1 cellular context compared by ENCODE assay signal in the genomic region with DNA sequence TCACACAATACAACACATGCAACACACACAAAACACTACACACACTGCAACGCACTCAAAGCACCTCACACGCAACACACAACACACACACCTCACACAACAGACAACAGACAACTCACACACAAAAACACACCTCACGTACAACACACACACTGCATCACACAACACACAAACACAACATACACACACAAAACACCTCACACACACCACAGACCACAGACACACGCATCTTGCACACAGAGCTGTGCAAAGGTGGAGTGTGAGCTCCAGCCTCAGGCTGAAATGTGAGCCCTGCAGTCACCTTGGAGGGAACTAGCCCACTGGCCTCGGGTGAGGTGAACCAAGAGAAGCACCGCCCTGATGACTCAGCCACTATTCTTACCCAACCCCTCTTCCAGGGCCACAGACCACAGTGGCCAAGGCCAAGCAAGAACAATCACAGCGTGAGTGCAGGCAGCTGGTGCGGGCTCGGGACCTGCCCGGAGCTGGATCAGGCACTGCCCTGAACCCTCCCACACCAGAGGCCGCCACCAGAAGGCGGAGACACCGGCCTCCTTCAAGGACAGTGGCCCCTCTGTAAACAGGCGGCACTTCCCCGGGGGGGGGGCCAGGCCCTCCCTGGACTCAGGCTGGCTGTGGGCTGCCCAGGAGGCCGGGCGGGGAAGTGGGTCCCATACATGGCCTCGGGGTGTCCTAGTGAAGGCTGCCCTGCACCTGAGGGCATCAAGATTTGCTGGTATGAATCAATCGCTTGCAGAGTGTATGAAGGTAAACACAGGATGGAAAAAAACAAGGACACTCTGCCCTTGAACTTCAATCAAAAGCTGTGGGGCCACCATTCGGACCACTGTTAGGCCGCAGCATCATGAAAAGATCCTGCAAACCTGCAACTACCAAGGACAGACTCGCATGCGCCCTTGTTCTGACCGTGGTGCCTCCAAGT.
TF ChIP-seq lines count a peak whose summit lies in the region.

No MANE protein-coding gene starts in this region.

TF ChIP-seq in HepG2, 621 proteins besides CTCF, POLR2A, EP300 and RAD21 (continued from another document and continues in another):
- TF ChIP-seq NR2F2 (IDR thresholded peaks at IDR 0.05; ENCODE audit: borderline replicate concordance, low read depth) = peak; percentile 16
- TF ChIP-seq REXO4 (CRISPR knock-in tag; IDR thresholded peaks at IDR 0.05; ENCODE audit: borderline replicate concordance) = no peak
- peak; percentile 69; the same call in 1 of the 2 replicates for TF ChIP-seq YEATS4 (CRISPR knock-in tag; IDR thresholded peaks at IDR 0.05; ENCODE audit: borderline replicate concordance)
- no peak for TF ChIP-seq MBD4 (IDR thresholded peaks at IDR 0.05; ENCODE audit: borderline replicate concordance, low read length)
- TF ChIP-seq, protein P1, sequence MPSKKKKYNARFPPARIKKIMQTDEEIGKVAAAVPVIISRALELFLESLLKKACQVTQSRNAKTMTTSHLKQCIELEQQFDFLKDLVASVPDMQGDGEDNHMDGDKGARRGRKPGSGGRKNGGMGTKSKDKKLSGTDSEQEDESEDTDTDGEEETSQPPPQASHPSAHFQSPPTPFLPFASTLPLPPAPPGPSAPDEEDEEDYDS (CRISPR knock-in tag; IDR thresholded peaks at IDR 0.05) = peak; percentile 81
- no peak for TF ChIP-seq HNRNPUL1 (IDR thresholded peaks at IDR 0.05; ENCODE audit: low read depth, low read length)
- TF ChIP-seq KAT2B (IDR thresholded peaks at IDR 0.05; ENCODE audit: borderline replicate concordance, low read depth, low read length) = no peak
- no peak; the same call in 1 of the 2 replicates for TF ChIP-seq ZNF33A (CRISPR knock-in tag; IDR thresholded peaks at IDR 0.05; ENCODE audit: borderline replicate concordance)
- TF ChIP-seq ZNF292 (CRISPR knock-in tag; IDR thresholded peaks at IDR 0.05; ENCODE audit: borderline replicate concordance, low read depth) = peak; percentile 93
- TF ChIP-seq CREB1 (IDR thresholded peaks at IDR 0.05) = peak; percentile 48; the same call in 1 of the 2 replicates
- peak; percentile 30; the same call in 1 of the 2 replicates for TF ChIP-seq CREB1 (CRISPR knock-in tag; IDR thresholded peaks at IDR 0.05)
- no peak for TF ChIP-seq RNF2 (conservative IDR thresholded peaks at IDR 0.05; ENCODE audit: low read depth)
- TF ChIP-seq MATR3 (CRISPR knock-in tag; IDR thresholded peaks at IDR 0.05) = no peak
- TF ChIP-seq, protein P2, sequence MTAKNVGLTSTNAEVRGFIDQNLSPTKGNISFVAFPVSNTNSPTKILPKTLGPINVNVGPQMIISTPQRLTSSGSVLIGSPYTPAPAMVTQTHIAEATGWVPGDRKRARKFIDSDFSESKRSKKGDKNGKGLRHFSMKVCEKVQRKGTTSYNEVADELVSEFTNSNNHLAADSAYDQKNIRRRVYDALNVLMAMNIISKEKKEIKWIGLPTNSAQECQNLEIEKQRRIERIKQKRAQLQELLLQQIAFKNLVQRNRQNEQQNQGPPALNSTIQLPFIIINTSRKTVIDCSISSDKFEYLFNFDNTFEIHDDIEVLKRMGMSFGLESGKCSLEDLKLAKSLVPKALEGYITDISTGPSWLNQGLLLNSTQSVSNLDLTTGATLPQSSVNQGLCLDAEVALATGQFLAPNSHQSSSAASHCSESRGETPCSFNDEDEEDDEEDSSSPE (CRISPR knock-in tag; IDR thresholded peaks at IDR 0.05) = peak; percentile 74
- TF ChIP-seq FOXA3 (CRISPR knock-in tag; IDR thresholded peaks at IDR 0.05) = peak; percentile 96
- TF ChIP-seq, protein P3, sequence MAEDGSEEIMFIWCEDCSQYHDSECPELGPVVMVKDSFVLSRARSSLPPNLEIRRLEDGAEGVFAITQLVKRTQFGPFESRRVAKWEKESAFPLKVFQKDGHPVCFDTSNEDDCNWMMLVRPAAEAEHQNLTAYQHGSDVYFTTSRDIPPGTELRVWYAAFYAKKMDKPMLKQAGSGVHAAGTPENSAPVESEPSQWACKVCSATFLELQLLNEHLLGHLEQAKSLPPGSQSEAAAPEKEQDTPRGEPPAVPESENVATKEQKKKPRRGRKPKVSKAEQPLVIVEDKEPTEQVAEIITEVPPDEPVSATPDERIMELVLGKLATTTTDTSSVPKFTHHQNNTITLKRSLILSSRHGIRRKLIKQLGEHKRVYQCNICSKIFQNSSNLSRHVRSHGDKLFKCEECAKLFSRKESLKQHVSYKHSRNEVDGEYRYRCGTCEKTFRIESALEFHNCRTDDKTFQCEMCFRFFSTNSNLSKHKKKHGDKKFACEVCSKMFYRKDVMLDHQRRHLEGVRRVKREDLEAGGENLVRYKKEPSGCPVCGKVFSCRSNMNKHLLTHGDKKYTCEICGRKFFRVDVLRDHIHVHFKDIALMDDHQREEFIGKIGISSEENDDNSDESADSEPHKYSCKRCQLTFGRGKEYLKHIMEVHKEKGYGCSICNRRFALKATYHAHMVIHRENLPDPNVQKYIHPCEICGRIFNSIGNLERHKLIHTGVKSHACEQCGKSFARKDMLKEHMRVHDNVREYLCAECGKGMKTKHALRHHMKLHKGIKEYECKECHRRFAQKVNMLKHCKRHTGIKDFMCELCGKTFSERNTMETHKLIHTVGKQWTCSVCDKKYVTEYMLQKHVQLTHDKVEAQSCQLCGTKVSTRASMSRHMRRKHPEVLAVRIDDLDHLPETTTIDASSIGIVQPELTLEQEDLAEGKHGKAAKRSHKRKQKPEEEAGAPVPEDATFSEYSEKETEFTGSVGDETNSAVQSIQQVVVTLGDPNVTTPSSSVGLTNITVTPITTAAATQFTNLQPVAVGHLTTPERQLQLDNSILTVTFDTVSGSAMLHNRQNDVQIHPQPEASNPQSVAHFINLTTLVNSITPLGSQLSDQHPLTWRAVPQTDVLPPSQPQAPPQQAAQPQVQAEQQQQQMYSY (CRISPR knock-in tag; IDR thresholded peaks at IDR 0.05) = peak; percentile 89
- no peak for TF ChIP-seq ZNF354B (CRISPR knock-in tag; IDR thresholded peaks at IDR 0.05)
- TF ChIP-seq, protein P4, sequence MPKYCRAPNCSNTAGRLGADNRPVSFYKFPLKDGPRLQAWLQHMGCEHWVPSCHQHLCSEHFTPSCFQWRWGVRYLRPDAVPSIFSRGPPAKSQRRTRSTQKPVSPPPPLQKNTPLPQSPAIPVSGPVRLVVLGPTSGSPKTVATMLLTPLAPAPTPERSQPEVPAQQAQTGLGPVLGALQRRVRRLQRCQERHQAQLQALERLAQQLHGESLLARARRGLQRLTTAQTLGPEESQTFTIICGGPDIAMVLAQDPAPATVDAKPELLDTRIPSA (CRISPR knock-in tag; IDR thresholded peaks at IDR 0.05; ENCODE audit: borderline replicate concordance) = no peak
- TF ChIP-seq ATF7-NPFF (CRISPR knock-in tag; IDR thresholded peaks at IDR 0.05; ENCODE audit: low read depth) = peak; percentile 94
- TF ChIP-seq ZNF567 (CRISPR knock-in tag; IDR thresholded peaks at IDR 0.05; ENCODE audit: borderline replicate concordance) = no peak
- TF ChIP-seq ZNF451 (CRISPR knock-in tag; IDR thresholded peaks at IDR 0.05) = no peak; the same call in 1 of the 2 replicates
- TF ChIP-seq BHLHE40 (IDR thresholded peaks at IDR 0.05; ENCODE audit: low read length) = peak; percentile 49
- TF ChIP-seq, protein P5, sequence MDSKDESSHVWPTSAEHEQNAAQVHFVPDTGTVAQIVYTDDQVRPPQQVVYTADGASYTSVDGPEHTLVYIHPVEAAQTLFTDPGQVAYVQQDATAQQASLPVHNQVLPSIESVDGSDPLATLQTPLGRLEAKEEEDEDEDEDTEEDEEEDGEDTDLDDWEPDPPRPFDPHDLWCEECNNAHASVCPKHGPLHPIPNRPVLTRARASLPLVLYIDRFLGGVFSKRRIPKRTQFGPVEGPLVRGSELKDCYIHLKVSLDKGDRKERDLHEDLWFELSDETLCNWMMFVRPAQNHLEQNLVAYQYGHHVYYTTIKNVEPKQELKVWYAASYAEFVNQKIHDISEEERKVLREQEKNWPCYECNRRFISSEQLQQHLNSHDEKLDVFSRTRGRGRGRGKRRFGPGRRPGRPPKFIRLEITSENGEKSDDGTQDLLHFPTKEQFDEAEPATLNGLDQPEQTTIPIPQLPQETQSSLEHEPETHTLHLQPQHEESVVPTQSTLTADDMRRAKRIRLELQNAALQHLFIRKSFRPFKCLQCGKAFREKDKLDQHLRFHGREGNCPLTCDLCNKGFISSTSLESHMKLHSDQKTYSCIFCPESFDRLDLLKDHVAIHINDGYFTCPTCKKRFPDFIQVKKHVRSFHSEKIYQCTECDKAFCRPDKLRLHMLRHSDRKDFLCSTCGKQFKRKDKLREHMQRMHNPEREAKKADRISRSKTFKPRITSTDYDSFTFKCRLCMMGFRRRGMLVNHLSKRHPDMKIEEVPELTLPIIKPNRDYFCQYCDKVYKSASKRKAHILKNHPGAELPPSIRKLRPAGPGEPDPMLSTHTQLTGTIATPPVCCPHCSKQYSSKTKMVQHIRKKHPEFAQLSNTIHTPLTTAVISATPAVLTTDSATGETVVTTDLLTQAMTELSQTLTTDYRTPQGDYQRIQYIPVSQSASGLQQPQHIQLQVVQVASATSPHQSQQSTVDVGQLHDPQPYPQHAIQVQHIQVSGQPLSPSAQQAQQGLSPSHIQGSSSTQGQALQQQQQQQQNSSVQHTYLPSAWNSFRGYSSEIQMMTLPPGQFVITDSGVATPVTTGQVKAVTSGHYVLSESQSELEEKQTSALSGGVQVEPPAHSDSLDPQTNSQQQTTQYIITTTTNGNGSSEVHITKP (CRISPR knock-in tag; IDR thresholded peaks at IDR 0.05; ENCODE audit: low read depth) = peak; percentile 83; the same call in 1 of the 2 replicates
- no peak for TF ChIP-seq ZNF777 (CRISPR knock-in tag; IDR thresholded peaks at IDR 0.05)
- no peak for TF ChIP-seq SMARCE1 (IDR thresholded peaks at IDR 0.05; ENCODE audit: borderline replicate concordance)
- TF ChIP-seq, protein P6, sequence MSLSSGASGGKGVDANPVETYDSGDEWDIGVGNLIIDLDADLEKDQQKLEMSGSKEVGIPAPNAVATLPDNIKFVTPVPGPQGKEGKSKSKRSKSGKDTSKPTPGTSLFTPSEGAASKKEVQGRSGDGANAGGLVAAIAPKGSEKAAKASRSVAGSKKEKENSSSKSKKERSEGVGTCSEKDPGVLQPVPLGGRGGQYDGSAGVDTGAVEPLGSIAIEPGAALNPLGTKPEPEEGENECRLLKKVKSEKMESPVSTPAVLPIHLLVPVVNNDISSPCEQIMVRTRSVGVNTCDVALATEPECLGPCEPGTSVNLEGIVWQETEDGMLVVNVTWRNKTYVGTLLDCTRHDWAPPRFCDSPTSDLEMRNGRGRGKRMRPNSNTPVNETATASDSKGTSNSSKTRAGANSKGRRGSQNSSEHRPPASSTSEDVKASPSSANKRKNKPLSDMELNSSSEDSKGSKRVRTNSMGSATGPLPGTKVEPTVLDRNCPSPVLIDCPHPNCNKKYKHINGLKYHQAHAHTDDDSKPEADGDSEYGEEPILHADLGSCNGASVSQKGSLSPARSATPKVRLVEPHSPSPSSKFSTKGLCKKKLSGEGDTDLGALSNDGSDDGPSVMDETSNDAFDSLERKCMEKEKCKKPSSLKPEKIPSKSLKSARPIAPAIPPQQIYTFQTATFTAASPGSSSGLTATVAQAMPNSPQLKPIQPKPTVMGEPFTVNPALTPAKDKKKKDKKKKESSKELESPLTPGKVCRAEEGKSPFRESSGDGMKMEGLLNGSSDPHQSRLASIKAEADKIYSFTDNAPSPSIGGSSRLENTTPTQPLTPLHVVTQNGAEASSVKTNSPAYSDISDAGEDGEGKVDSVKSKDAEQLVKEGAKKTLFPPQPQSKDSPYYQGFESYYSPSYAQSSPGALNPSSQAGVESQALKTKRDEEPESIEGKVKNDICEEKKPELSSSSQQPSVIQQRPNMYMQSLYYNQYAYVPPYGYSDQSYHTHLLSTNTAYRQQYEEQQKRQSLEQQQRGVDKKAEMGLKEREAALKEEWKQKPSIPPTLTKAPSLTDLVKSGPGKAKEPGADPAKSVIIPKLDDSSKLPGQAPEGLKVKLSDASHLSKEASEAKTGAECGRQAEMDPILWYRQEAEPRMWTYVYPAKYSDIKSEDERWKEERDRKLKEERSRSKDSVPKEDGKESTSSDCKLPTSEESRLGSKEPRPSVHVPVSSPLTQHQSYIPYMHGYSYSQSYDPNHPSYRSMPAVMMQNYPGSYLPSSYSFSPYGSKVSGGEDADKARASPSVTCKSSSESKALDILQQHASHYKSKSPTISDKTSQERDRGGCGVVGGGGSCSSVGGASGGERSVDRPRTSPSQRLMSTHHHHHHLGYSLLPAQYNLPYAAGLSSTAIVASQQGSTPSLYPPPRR (CRISPR knock-in tag; IDR thresholded peaks at IDR 0.05; ENCODE audit: borderline replicate concordance) = peak; percentile 95
- peak; percentile 88; the same call in 1 of the 2 replicates for TF ChIP-seq ZFP90 (CRISPR knock-in tag; IDR thresholded peaks at IDR 0.05; ENCODE audit: borderline replicate concordance)
- TF ChIP-seq ZNF768 (CRISPR knock-in tag; IDR thresholded peaks at IDR 0.05) = 0 out of 2 replicates have a peak, but pooled peaks have one; percentile 44
- peak; percentile 51; the same call in 1 of the 2 replicates for TF ChIP-seq TRIM24 (CRISPR knock-in tag; IDR thresholded peaks at IDR 0.05)
- TF ChIP-seq ZNF570 (CRISPR knock-in tag; IDR thresholded peaks at IDR 0.05; ENCODE audit: borderline replicate concordance) = no peak
- TF ChIP-seq ZC3H13 (CRISPR knock-in tag; IDR thresholded peaks at IDR 0.05) = no peak
- peak; percentile 98 for TF ChIP-seq SIX4 (CRISPR knock-in tag; IDR thresholded peaks at IDR 0.05)
- no peak for TF ChIP-seq SRSF4 (IDR thresholded peaks at IDR 0.05; ENCODE audit: low read depth, low read length, poor library complexity, severe bottlenecking)
- TF ChIP-seq, protein P7, sequence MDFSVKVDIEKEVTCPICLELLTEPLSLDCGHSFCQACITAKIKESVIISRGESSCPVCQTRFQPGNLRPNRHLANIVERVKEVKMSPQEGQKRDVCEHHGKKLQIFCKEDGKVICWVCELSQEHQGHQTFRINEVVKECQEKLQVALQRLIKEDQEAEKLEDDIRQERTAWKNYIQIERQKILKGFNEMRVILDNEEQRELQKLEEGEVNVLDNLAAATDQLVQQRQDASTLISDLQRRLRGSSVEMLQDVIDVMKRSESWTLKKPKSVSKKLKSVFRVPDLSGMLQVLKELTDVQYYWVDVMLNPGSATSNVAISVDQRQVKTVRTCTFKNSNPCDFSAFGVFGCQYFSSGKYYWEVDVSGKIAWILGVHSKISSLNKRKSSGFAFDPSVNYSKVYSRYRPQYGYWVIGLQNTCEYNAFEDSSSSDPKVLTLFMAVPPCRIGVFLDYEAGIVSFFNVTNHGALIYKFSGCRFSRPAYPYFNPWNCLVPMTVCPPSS (IDR thresholded peaks at IDR 0.05) = no peak
- TF ChIP-seq POGZ (CRISPR knock-in tag; IDR thresholded peaks at IDR 0.05) = peak; percentile 83
- peak; percentile 81; the same call in 1 of the 2 replicates for TF ChIP-seq MYC (CRISPR knock-in tag; IDR thresholded peaks at IDR 0.05; ENCODE audit: borderline replicate concordance)
- TF ChIP-seq, protein P8, sequence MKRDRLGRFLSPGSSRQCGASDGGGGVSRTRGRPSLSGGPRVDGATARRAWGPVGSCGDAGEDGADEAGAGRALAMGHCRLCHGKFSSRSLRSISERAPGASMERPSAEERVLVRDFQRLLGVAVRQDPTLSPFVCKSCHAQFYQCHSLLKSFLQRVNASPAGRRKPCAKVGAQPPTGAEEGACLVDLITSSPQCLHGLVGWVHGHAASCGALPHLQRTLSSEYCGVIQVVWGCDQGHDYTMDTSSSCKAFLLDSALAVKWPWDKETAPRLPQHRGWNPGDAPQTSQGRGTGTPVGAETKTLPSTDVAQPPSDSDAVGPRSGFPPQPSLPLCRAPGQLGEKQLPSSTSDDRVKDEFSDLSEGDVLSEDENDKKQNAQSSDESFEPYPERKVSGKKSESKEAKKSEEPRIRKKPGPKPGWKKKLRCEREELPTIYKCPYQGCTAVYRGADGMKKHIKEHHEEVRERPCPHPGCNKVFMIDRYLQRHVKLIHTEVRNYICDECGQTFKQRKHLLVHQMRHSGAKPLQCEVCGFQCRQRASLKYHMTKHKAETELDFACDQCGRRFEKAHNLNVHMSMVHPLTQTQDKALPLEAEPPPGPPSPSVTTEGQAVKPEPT (CRISPR knock-in tag; IDR thresholded peaks at IDR 0.05; ENCODE audit: low read depth) = no peak
